ENCODE assay signal across 10 cellular contexts in genomic region chr13:40440990-40441820, GRCh38.
DNase-seq lines count a peak whose midpoint lies in the region; ATAC-seq and TF ChIP-seq lines count a peak whose summit lies in the region.
"Had no signal": no experiment of that assay in that cellular context is flagged by ENCODE, and none has a peak within 500 bp of the region (broad histone marks: within the 10 kb centered on the region; RNA-seq: fewer than 3 reads in every experiment).

No MANE protein-coding gene starts in this region.

- H3K36me3 Mint-ChIP-seq in immature natural killer cell = no peaks in the 10 kb centered on the region

- no peak for ATAC-seq in lung (ENCODE audit: insufficient read depth, low FRiP score)
- ATAC-seq in HG03565 (IDR thresholded peaks at IDR 0.05; ENCODE audit: unreplicated experiment) = no peak
- no peak for ATAC-seq in GM21423 (IDR thresholded peaks at IDR 0.05; ENCODE audit: unreplicated experiment)

- WGBS in esophagus muscularis mucosa = 30% methylated on average over 9 of the region's 9 CpGs
- WGBS in lung, 2 donors = 52 to 67% methylated on average over 9 of the region's 9 CpGs
- 28 to 36% methylated on average over 9 of the region's 9 CpGs for WGBS in tibial nerve, 2 donors

- TF ChIP-seq POLR2A in esophagus muscularis mucosa (IDR thresholded peaks at IDR 0.05; ENCODE audit: low read depth) (no peak), tibial nerve (IDR thresholded peaks at IDR 0.05) (no peak)

- no peak overlapping the region for H3K4me3 Mint-ChIP-seq in immature natural killer cell

- H3K4me1 Mint-ChIP-seq in immature natural killer cell = peaks cover 2 to 13% of the 10 kb centered on the region in 2 donors

- peaks cover 0 to 6% (median 3%) of the 10 kb centered on the region in 3 donors for H3K27me3 Mint-ChIP-seq in immature natural killer cell (ENCODE audit: low read depth in 3 of 3)

- intact Hi-C loops in esophagus muscularis mucosa (cut with DNase I) = no loop called here

- H3K9me3 ChIP-seq in esophagus muscularis mucosa (no peaks in the 10 kb centered on the region), lung (ENCODE audit: control insufficient read depth in 2 of 2, insufficient read depth in 1 of 2, low read length in 1 of 2) (no peaks in the 10 kb centered on the region), tibial nerve (no peaks in the 10 kb centered on the region)

- no peak for TF ChIP-seq EP300 in esophagus muscularis mucosa (IDR thresholded peaks at IDR 0.05)
- peak in 1 of 2 donors; percentile 82 for TF ChIP-seq EP300 in tibial nerve (IDR thresholded peaks at IDR 0.05)

- no peaks in the 10 kb centered on the region for H3K27me3 ChIP-seq in esophagus muscularis mucosa
- no peaks in the 10 kb centered on the region for H3K27me3 ChIP-seq in lung (ENCODE audit: control insufficient read depth, insufficient read depth)
- H3K27me3 ChIP-seq in tibial nerve = no peaks in the 10 kb centered on the region

- no peaks in the 10 kb centered on the region for H3K9me3 Mint-ChIP-seq in immature natural killer cell

- H3K27ac ChIP-seq in esophagus muscularis mucosa (replicated peaks in 1 of 4) = peak overlapping the region; percentile 75 to 79 (median 76)
- no peak overlapping the region for H3K27ac ChIP-seq in lung (ENCODE audit: low read depth in 1 of 2, low read length in 1 of 2)
- H3K27ac ChIP-seq in tibial nerve = peak overlapping the region; percentile 70 to 82 (median 77)

- H3K4me1 ChIP-seq in esophagus muscularis mucosa (peaks cover 44 to 59% (median 55%) of the 10 kb centered on the region in 4 donors), lung (ENCODE audit: control insufficient read depth in 2 of 2, insufficient read depth in 2 of 2, low read length in 2 of 2) (peaks cover 14 to 17% of the 10 kb centered on the region in 2 donors), tibial nerve (peaks cover 6 to 55% (median 21%) of the 10 kb centered on the region in 4 donors)

- H3K27ac Mint-ChIP-seq in immature natural killer cell = no peak overlapping the region

- TF ChIP-seq CTCF in esophagus muscularis mucosa (IDR thresholded peaks at IDR 0.05) (no peak), lung (IDR thresholded peaks at IDR 0.05; ENCODE audit: control extremely low read depth, extremely low read depth) (no peak), tibial nerve (IDR thresholded peaks at IDR 0.05) (peak in 1 of 5 experiments; percentile 14)

- DNase-seq in NCI-H226 (peak; percentile 63), esophagus muscularis mucosa (ENCODE audit: extremely low spot score) (no peak), lung (ENCODE audit: low spot score) (peak; percentile 59), tibial nerve (ENCODE audit: low spot score in 2 of 2) (peak; percentile 75 to 86), immature natural killer cell (no peak), NCI-H187 treated with DMSO at 0.1 percent for 48 hours (lab: John Stamatoyannopoulos, UW) (no peak)
- DNase-seq: erythroblast, NCI-H524 treated with DMSO at 0.1 percent for 48 hours had no signal

- H3K36me3 ChIP-seq in esophagus muscularis mucosa (no peaks in the 10 kb centered on the region), lung (ENCODE audit: control insufficient read depth in 2 of 2, insufficient read depth in 2 of 2, low read length in 2 of 2) (no peaks in the 10 kb centered on the region), tibial nerve (no peaks in the 10 kb centered on the region)

- H3K4me3 ChIP-seq in esophagus muscularis mucosa (no peak overlapping the region), lung (no peak overlapping the region), tibial nerve (no peak overlapping the region)

Comparison
In these comparisons a context has a peak if more than half of its experiments do, and no peak if none do; other contexts are left out.
1. DNase-seq: peak in NCI-H226 (single experiment), lung (single experiment) and tibial nerve (2 of 2); none in esophagus muscularis mucosa (single experiment), immature natural killer cell (0 of 3) and NCI-H187 treated with DMSO at 0.1 percent for 48 hours (single experiment).
2. H3K27ac ChIP-seq: peak in esophagus muscularis mucosa (4 of 4) and tibial nerve (4 of 4); none in lung (0 of 2).